In the genomic region with DNA sequence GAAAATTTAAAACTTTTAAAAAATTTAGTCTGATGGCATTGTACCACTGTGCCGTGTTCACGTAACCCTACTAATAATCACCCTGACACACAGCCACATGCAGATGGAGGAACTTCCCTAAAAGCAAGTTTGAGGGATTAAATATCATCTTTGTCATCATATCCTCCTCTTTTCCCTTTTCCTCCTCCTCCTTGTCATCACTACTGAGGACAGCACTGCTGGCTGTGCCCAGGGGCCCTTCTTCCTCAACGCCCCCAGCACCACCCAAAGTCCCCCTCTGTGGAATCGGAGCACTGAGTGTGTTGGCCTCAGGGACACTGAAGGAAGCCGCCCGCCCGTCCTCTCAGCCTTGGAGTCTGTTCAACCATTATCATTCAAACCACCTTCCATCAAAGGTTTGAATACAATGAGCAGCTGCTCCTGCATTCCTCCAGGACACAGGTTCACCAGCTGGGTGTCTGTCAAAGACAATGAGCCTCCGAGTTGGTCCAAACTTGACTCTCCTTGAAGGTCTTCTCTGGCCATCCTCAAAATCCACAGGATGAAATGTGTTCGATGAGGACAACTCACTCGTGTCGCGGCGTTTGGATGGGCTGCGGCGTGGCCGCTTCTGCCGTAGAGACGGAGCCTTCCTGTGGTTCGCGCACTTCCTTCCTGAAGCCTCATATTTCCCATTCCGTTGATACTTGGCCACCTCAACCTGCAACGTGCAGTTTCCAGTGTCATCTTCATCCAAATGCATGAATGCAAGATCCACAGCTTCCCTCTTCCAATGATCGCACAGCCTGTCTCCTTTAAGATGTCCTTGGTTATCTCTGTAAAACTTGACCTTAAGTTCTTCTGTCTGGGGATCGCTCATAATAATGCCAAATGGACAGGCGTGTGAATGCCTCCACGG, we compare ENCODE assay signal across 8 cellular contexts. TPM values are rescaled to one million over a fixed set of nuclear protein-coding genes. Genes with fewer than 3 reads are reported as not detected.
DNase-seq lines count a peak whose midpoint lies in the region; ATAC-seq and TF ChIP-seq lines count a peak whose summit lies in the region.

No MANE protein-coding gene starts in this region.

- H3K4me1 Mint-ChIP-seq in CD4-positive, alpha-beta memory T cell = peaks cover 34 to 65% (median 51%) of the 10 kb centered on the region in 4 donors
- H3K4me1 Mint-ChIP-seq in activated B cell treated with CpG ODN at 0.5 μM for 24 hours (peaks cover 49% of the 10 kb centered on the region), progenitor cell of endocrine pancreas (ENCODE audit: low read depth) (peaks cover 5% of the 10 kb centered on the region)

- peak overlapping the region; percentile 67 to 72 for H3K4me3 ChIP-seq in CD4-positive, alpha-beta memory T cell (ENCODE audit: low read length in 2 of 2)

- no peaks in the 10 kb centered on the region for H3K9me3 Mint-ChIP-seq in CD4-positive, alpha-beta memory T cell
- no peaks in the 10 kb centered on the region for H3K9me3 Mint-ChIP-seq in activated B cell treated with CpG ODN at 0.5 μM for 24 hours
- H3K9me3 Mint-ChIP-seq in progenitor cell of endocrine pancreas (ENCODE audit: low read depth) = peaks cover 8% of the 10 kb centered on the region

- peaks cover 21 to 26% of the 10 kb centered on the region in 2 donors for H3K36me3 Mint-ChIP-seq in CD4-positive, alpha-beta memory T cell
- H3K36me3 Mint-ChIP-seq in activated B cell treated with CpG ODN at 0.5 μM for 24 hours (ENCODE audit: low read depth) = peaks cover 7% of the 10 kb centered on the region
- peaks cover 28% of the 10 kb centered on the region for H3K36me3 Mint-ChIP-seq in progenitor cell of endocrine pancreas (ENCODE audit: insufficient read depth)

- H3K36me3 ChIP-seq in CD4-positive, alpha-beta memory T cell (ENCODE audit: insufficient read depth, low read length) = no peaks in the 10 kb centered on the region

- DNase-seq in CD4-positive, alpha-beta memory T cell = peak in 3 of 5 donors; percentile 15 to 56 (median 28)
- DNase-seq in activated B cell treated with CpG ODN at 0.5 μM for 24 hours (no peak), epithelial cell of prostate (ENCODE audit: low read depth, low spot score) (no peak), progenitor cell of endocrine pancreas (ENCODE audit: low spot score, unreplicated experiment) (no peak), D341Med (ENCODE audit: low spot score) (no peak), T1000 (lab: John Stamatoyannopoulos, UW) (no peak)

- POLR2A ChIA-PET in CD4-positive, alpha-beta memory T cell (lab: Charles Lee; ENCODE audit: partially characterized antibody) = interaction anchor here (0.7 to 7.3 kb wide), 15 partner anchors 8 to 140 kb away, joined by 3 to 94 read pairs (median 4); a partner anchor contains a TSS
- POLR2A ChIA-PET in activated B cell treated with CpG ODN at 0.5 μM for 24 hours (lab: Charles Lee) = interaction anchor here (0.6 to 8.5 kb wide), 11 partner anchors 14 to 257 kb away, joined by 3 to 93 read pairs (median 4); a partner anchor contains a TSS

- H3K4me3 Mint-ChIP-seq in CD4-positive, alpha-beta memory T cell = peak overlapping the region; percentile 87 to 97 (median 92)
- peak overlapping the region; percentile 90 for H3K4me3 Mint-ChIP-seq in activated B cell treated with CpG ODN at 0.5 μM for 24 hours
- no peak overlapping the region for H3K4me3 Mint-ChIP-seq in progenitor cell of endocrine pancreas (ENCODE audit: low read depth)

- H3K4me1 ChIP-seq in CD4-positive, alpha-beta memory T cell (ENCODE audit: insufficient read depth, low read length) = peaks cover 63% of the 10 kb centered on the region

- no peaks in the 10 kb centered on the region for H3K27me3 Mint-ChIP-seq in CD4-positive, alpha-beta memory T cell
- H3K27me3 Mint-ChIP-seq in activated B cell treated with CpG ODN at 0.5 μM for 24 hours (no peaks in the 10 kb centered on the region), progenitor cell of endocrine pancreas (no peaks in the 10 kb centered on the region)

- peak overlapping the region; percentile 61 for H3K27ac ChIP-seq in CD4-positive, alpha-beta memory T cell (ENCODE audit: low read depth, low read length)
- peak overlapping the region; percentile 58 for H3K27ac ChIP-seq in epithelial cell of prostate

- H3K27me3 ChIP-seq in CD4-positive, alpha-beta memory T cell (ENCODE audit: insufficient read depth, low read length) = no peaks in the 10 kb centered on the region

- CTCF ChIA-PET in CD4-positive, alpha-beta memory T cell (lab: Charles Lee; ENCODE audit: partially characterized antibody) = interaction anchor here (0.8 to 6.5 kb wide), 4 partner anchors 23 to 229 kb away, joined by 3 to 70 read pairs (median 5); a partner anchor contains a TSS
- CTCF ChIA-PET in activated B cell treated with CpG ODN at 0.5 μM for 24 hours (lab: Charles Lee) = interaction anchor here (1.1 to 1.6 kb wide), 4 partner anchors 9 to 31 kb away, joined by 4 to 7 read pairs (median 5); a partner anchor contains a TSS

- no peak for TF ChIP-seq CTCF in activated B cell treated with CpG ODN at 0.5 μM for 24 hours (IDR thresholded peaks at IDR 0.05)
- TF ChIP-seq CTCF in progenitor cell of endocrine pancreas (IDR thresholded peaks at IDR 0.05; ENCODE audit: unreplicated experiment) = no peak

- no peaks in the 10 kb centered on the region for H3K9me3 ChIP-seq in CD4-positive, alpha-beta memory T cell (ENCODE audit: control insufficient read depth in 1 of 2, low read length in 2 of 2)

- H3K27ac Mint-ChIP-seq in CD4-positive, alpha-beta memory T cell = peak overlapping the region; percentile 91 to 97 (median 92)
- peak overlapping the region; percentile 88 for H3K27ac Mint-ChIP-seq in activated B cell treated with CpG ODN at 0.5 μM for 24 hours
- H3K27ac Mint-ChIP-seq in progenitor cell of endocrine pancreas = peak overlapping the region; percentile 33

- intact Hi-C loops in CD4-positive, alpha-beta memory T cell (cut with micrococcal nuclease) = loop anchor here (1.0 kb wide), 2 partner anchors 24 to 30 kb away; a partner anchor contains a TSS
- intact Hi-C loops in activated B cell treated with CpG ODN at 0.5 μM for 24 hours (cut with micrococcal nuclease) = loop anchor here (1.0 to 10.0 kb wide), 5 partner anchors 24 to 1288 kb away; a partner anchor contains a TSS

- ATAC-seq in HG02938 (IDR thresholded peaks at IDR 0.05; ENCODE audit: unreplicated experiment) (peak; percentile 1), activated B cell treated with CpG ODN at 0.5 μM for 24 hours (ENCODE audit: low read depth) (no peak), SK-N-SH treated with all-trans-retinoic acid at 6 μM for 48 hours (no peak)

TF ChIP-seq in SK-N-SH treated with all-trans-retinoic acid at 6 μM for 48 hours, 23 proteins besides CTCF, POLR2A, EP300 and RAD21 (continues in another document):
- TF ChIP-seq ISL1 (CRISPR knock-in tag; IDR thresholded peaks at IDR 0.05) = no peak
- no peak for TF ChIP-seq GLIS3 (CRISPR knock-in tag; IDR thresholded peaks at IDR 0.05)
- TF ChIP-seq ZNF70 (CRISPR knock-in tag; IDR thresholded peaks at IDR 0.05) = no peak
- TF ChIP-seq, protein P1, sequence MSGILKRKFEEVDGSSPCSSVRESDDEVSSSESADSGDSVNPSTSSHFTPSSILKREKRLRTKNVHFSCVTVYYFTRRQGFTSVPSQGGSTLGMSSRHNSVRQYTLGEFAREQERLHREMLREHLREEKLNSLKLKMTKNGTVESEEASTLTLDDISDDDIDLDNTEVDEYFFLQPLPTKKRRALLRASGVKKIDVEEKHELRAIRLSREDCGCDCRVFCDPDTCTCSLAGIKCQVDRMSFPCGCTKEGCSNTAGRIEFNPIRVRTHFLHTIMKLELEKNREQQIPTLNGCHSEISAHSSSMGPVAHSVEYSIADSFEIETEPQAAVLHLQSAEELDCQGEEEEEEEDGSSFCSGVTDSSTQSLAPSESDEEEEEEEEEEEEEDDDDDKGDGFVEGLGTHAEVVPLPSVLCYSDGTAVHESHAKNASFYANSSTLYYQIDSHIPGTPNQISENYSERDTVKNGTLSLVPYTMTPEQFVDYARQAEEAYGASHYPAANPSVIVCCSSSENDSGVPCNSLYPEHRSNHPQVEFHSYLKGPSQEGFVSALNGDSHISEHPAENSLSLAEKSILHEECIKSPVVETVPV (CRISPR knock-in tag; IDR thresholded peaks at IDR 0.05) = no peak
- TF ChIP-seq, protein P2, sequence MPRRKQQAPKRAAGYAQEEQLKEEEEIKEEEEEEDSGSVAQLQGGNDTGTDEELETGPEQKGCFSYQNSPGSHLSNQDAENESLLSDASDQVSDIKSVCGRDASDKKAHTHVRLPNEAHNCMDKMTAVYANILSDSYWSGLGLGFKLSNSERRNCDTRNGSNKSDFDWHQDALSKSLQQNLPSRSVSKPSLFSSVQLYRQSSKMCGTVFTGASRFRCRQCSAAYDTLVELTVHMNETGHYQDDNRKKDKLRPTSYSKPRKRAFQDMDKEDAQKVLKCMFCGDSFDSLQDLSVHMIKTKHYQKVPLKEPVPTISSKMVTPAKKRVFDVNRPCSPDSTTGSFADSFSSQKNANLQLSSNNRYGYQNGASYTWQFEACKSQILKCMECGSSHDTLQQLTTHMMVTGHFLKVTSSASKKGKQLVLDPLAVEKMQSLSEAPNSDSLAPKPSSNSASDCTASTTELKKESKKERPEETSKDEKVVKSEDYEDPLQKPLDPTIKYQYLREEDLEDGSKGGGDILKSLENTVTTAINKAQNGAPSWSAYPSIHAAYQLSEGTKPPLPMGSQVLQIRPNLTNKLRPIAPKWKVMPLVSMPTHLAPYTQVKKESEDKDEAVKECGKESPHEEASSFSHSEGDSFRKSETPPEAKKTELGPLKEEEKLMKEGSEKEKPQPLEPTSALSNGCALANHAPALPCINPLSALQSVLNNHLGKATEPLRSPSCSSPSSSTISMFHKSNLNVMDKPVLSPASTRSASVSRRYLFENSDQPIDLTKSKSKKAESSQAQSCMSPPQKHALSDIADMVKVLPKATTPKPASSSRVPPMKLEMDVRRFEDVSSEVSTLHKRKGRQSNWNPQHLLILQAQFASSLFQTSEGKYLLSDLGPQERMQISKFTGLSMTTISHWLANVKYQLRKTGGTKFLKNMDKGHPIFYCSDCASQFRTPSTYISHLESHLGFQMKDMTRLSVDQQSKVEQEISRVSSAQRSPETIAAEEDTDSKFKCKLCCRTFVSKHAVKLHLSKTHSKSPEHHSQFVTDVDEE (CRISPR knock-in tag; IDR thresholded peaks at IDR 0.05) = no peak
- no peak for TF ChIP-seq TOX (CRISPR knock-in tag; IDR thresholded peaks at IDR 0.05; ENCODE audit: borderline replicate concordance)
- TF ChIP-seq ESRRG (CRISPR knock-in tag; IDR thresholded peaks at IDR 0.05) = no peak
- TF ChIP-seq ZFP30 (CRISPR knock-in tag; IDR thresholded peaks at IDR 0.05) = no peak

RNA-seq across cellular contexts. Expression of a gene that starts 23.3 kb away (rescaled TPM):
- 10 to 100 TPM; 34.2 to 36.6 TPM for total RNA-seq in CD4-positive, alpha-beta memory T cell
- polyA plus RNA-seq in CD4-positive, alpha-beta memory T cell = 10 to 100 TPM; 49.1 to 53.1 TPM
- total RNA-seq in activated B cell treated with CpG ODN at 0.5 μM for 24 hours (11.9 and 12.3 TPM in 2 replicates), progenitor cell of endocrine pancreas (41.3 and 45.8 TPM in 2 replicates)

RNA-seq across cellular contexts. Expression of a gene that starts 45.3 kb away (rescaled TPM):
- 10 to 100 TPM; 38.7 to 39.0 TPM for total RNA-seq in CD4-positive, alpha-beta memory T cell
- polyA plus RNA-seq in CD4-positive, alpha-beta memory T cell = 10 to 100 TPM; 13.1 to 31.0 TPM
- total RNA-seq in activated B cell treated with CpG ODN at 0.5 μM for 24 hours (20.5 and 21.8 TPM in 2 replicates), progenitor cell of endocrine pancreas (15.1 and 15.5 TPM in 2 replicates)

RNA-seq across cellular contexts. Expression of a gene that starts 51.6 kb away (rescaled TPM):
- total RNA-seq in CD4-positive, alpha-beta memory T cell = 10 to 100 TPM; 41.2 to 41.9 TPM
- polyA plus RNA-seq in CD4-positive, alpha-beta memory T cell = 10 to 100 TPM; 47.1 to 58.0 TPM
- 51.7 and 56.1 TPM in 2 replicates for total RNA-seq in activated B cell treated with CpG ODN at 0.5 μM for 24 hours
- 220 and 226 TPM in 2 replicates for total RNA-seq in progenitor cell of endocrine pancreas

Comparison
In these comparisons a context has a peak if more than half of its experiments do, and no peak if none do; other contexts are left out.
1. DNase-seq: peak in CD4-positive, alpha-beta memory T cell (3 of 5); none in activated B cell treated with CpG ODN at 0.5 μM for 24 hours (single experiment), epithelial cell of prostate (single experiment), progenitor cell of endocrine pancreas (single experiment), D341Med (single experiment) and T1000 (single experiment).
2. H3K27ac Mint-ChIP-seq: peak in every context shown above with its lines; median percentile 92 in CD4-positive, alpha-beta memory T cell; 88 in activated B cell treated with CpG ODN at 0.5 μM for 24 hours; 33 in progenitor cell of endocrine pancreas.